Comparison of ENCODE assay signal across 24 cellular contexts in genomic region chr7:11317766-11318165, GRCh38.
A peak's percentile ranks its signal among the peaks of the same experiment; 100 is the strongest.
DNase-seq lines count a peak whose midpoint lies in the region; ATAC-seq and TF ChIP-seq lines count a peak whose summit lies in the region.
"Had no signal": no experiment of that assay in that cellular context is flagged by ENCODE, and none has a peak within 500 bp of the region (broad histone marks: within the 10 kb centered on the region; RNA-seq: fewer than 3 reads in every experiment).

No MANE protein-coding gene starts in this region.

- H3K27ac Mint-ChIP-seq in naive thymus-derived CD4-positive, alpha-beta T cell, result no peak overlapping the region
- H3K27ac Mint-ChIP-seq: activated T-helper 17 cell treated with anti-CD3 and anti-CD28 coated beads, Interleukin-2, amount 50 U/mL, for 72 hours; brain; immature natural killer cell had no signal

- H3K36me3 Mint-ChIP-seq in naive thymus-derived CD4-positive, alpha-beta T cell, result no peaks in the 10 kb centered on the region
- H3K36me3 Mint-ChIP-seq: brain, immature natural killer cell had no signal

- DNase-seq in GM13977 (ENCODE audit: low spot score) (peak; percentile 6), DMS53 treated with DMSO at 0.1 percent for 48 hours (lab: John Stamatoyannopoulos, UW; ENCODE audit: unreplicated experiment) (no peak)
- no peak for DNase-seq in stimulated activated CD4-positive, alpha-beta T cell treated with anti-CD3 and anti-CD28 coated beads, Interleukin-4, amount 100 ng/mL, for 1 hour
- DNase-seq in naive thymus-derived CD4-positive, alpha-beta T cell, result no peak
- no peak for DNase-seq in effector CD8-positive, alpha-beta T cell (lab: John Stamatoyannopoulos, UW)
- DNase-seq: activated CD8-positive, alpha-beta memory T cell treated with anti-CD3 and anti-CD28 coated beads for 24 hours; BE2C; Caco-2; EL; immature natural killer cell; KG1; NCI-H1092; NCI-H2081 treated with DMSO at 0.1 percent for 48 hours; NCI-H510A treated with DMSO at 0.1 percent for 48 hours; psoas muscle; stimulated activated CD4-positive, alpha-beta T cell treated with anti-CD3 and anti-CD28 coated beads, Interleukin-4, amount 100 ng/mL, for 24 hours; T1000 had no signal

- intact Hi-C loops in naive thymus-derived CD4-positive, alpha-beta T cell (cut with micrococcal nuclease), result no loop called here

- no peak for TF ChIP-seq CTCF in GM13977 (IDR thresholded peaks at IDR 0.05; ENCODE audit: extremely low read depth, insufficient read depth, missing control alignments)

- peaks cover 0 to 8% (median 0%) of the 10 kb centered on the region in 5 donors for H3K27me3 Mint-ChIP-seq in naive thymus-derived CD4-positive, alpha-beta T cell
- H3K27me3 Mint-ChIP-seq: brain had no signal

- no peak overlapping the region for H3K27ac ChIP-seq in naive thymus-derived CD4-positive, alpha-beta T cell (ENCODE audit: low read depth, low read length)
- H3K27ac ChIP-seq: coronary artery, psoas muscle, skin epidermis had no signal

- POLR2A ChIA-PET in naive thymus-derived CD4-positive, alpha-beta T cell (lab: Charles Lee), result no interaction called here

- ATAC-seq in GM19438 (IDR thresholded peaks at IDR 0.05; ENCODE audit: low read depth, unreplicated experiment) (peak; percentile 63), HG02763 (IDR thresholded peaks at IDR 0.05; ENCODE audit: unreplicated experiment) (peak; percentile 34), HG03432 (IDR thresholded peaks at IDR 0.05; ENCODE audit: unreplicated experiment) (peak; percentile 56)
- ATAC-seq in naive thymus-derived CD4-positive, alpha-beta T cell, result no peak
- ATAC-seq: activated T-helper 17 cell treated with anti-CD3 and anti-CD28 coated beads, Interleukin-2, amount 50 U/mL, for 72 hours; psoas muscle had no signal

- no peak overlapping the region for H3K4me3 ChIP-seq in naive thymus-derived CD4-positive, alpha-beta T cell (ENCODE audit: low read length)
- H3K4me3 ChIP-seq: coronary artery, psoas muscle, skin epidermis had no signal

- CTCF ChIA-PET in naive thymus-derived CD4-positive, alpha-beta T cell (lab: Charles Lee), result no interaction called here

- no peaks in the 10 kb centered on the region for H3K4me1 ChIP-seq in naive thymus-derived CD4-positive, alpha-beta T cell (ENCODE audit: control insufficient read depth in 2 of 2, insufficient read depth in 2 of 2, low read length in 2 of 2)
- H3K4me1 ChIP-seq: Caco-2, psoas muscle had no signal

- no peaks in the 10 kb centered on the region for H3K9me3 ChIP-seq in naive thymus-derived CD4-positive, alpha-beta T cell (ENCODE audit: control insufficient read depth in 2 of 3, low read length in 3 of 3)
- H3K9me3 ChIP-seq: BE2C, Caco-2, psoas muscle had no signal

- H3K36me3 ChIP-seq in naive thymus-derived CD4-positive, alpha-beta T cell (ENCODE audit: control insufficient read depth in 2 of 3, insufficient read depth in 3 of 3, low read length in 3 of 3), result no peaks in the 10 kb centered on the region
- H3K36me3 ChIP-seq: BE2C had no signal

- no peaks in the 10 kb centered on the region for H3K27me3 ChIP-seq in naive thymus-derived CD4-positive, alpha-beta T cell (ENCODE audit: control insufficient read depth in 2 of 2, insufficient read depth in 2 of 2, low read length in 2 of 2)
- H3K27me3 ChIP-seq: BE2C had no signal

- no peaks in the 10 kb centered on the region for H3K4me1 Mint-ChIP-seq in naive thymus-derived CD4-positive, alpha-beta T cell
- H3K4me1 Mint-ChIP-seq: activated T-helper 17 cell treated with anti-CD3 and anti-CD28 coated beads, Interleukin-2, amount 50 U/mL, for 72 hours; immature natural killer cell had no signal

- in situ Hi-C loops in GM13977 (cut with MboI; ENCODE audit: low pct_unique_long_range_greater_than_20kb, low sequenced_read_pairs, unreplicated experiment), result no loop called here

- no peak overlapping the region for H3K4me3 Mint-ChIP-seq in naive thymus-derived CD4-positive, alpha-beta T cell
- H3K4me3 Mint-ChIP-seq: activated T-helper 17 cell treated with anti-CD3 and anti-CD28 coated beads, Interleukin-2, amount 50 U/mL, for 72 hours; brain; immature natural killer cell had no signal

- no peaks in the 10 kb centered on the region for H3K9me3 Mint-ChIP-seq in naive thymus-derived CD4-positive, alpha-beta T cell
- H3K9me3 Mint-ChIP-seq: activated T-helper 17 cell treated with anti-CD3 and anti-CD28 coated beads, Interleukin-2, amount 50 U/mL, for 72 hours; brain had no signal
